In the genomic region with DNA sequence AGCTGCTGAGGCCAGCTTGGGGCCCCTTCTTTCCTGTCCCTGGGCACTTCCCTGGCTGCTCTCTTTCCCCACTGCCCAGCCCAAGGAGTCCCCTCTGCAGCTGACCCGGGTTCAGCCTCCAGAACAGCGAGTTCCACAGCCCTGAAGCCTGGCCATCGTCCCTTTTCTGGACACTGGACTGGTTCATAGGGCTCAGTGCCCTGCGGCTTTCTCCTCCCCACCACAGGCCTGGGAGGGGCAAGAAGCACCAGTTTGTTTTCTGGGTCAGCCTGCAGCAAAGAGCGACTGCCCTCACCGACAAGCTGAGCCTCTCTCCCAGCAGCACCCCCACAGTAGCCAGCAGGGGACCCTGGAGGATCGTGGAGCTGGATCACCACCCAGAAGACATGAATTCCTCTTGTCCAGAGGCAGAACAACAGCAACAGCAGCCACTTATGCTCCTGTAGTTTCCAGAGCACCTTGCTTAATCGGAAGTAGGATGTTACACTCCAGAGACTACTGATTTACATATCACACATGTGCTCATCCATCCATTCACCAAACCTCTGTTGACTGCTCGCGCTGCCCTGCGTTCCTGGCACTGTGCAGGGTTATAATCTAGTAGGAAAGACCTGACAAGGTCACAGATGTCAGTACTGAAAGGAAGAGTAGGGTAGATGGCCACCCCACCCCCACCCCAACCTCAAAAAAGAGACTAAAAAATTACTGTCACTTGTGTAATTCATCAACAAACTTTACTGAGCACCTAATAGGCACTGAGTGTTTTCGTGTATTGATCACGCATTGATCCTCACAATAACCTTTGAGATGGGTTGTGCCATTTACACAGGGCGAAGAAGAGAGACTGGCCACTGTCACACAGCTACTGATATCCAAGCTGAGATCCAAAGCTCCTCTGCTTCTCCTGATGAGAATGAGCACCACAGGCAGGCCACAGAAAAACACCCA, we compare ENCODE assay signal across 9 cellular contexts. TPM values are rescaled to one million over a fixed set of nuclear protein-coding genes. Genes with fewer than 3 reads are reported as not detected.
DNase-seq lines count a peak whose midpoint lies in the region; ATAC-seq and TF ChIP-seq lines count a peak whose summit lies in the region.
"Had no signal": no experiment of that assay in that cellular context is flagged by ENCODE, and none has a peak within 500 bp of the region (broad histone marks: within the 10 kb centered on the region; RNA-seq: fewer than 3 reads in every experiment).

No MANE protein-coding gene starts in this region.

- no peak overlapping the region for H3K4me3 ChIP-seq in cardiac muscle cell

- DNase-seq in T47D (ENCODE audit: low read depth in 1 of 2, low spot score in 1 of 2) (peak; percentile 73 to 90), MCF 10A (ENCODE audit: unreplicated experiment) (no peak), cardiac muscle cell (ENCODE audit: low read depth in 1 of 2, low spot score in 1 of 2) (peak; percentile 24 to 54), progenitor cell of endocrine pancreas (ENCODE audit: low spot score, unreplicated experiment) (no peak), NCI-H2081 treated with DMSO at 0.1 percent for 48 hours (lab: John Stamatoyannopoulos, UW) (no peak)
- no peak for DNase-seq in activated CD8-positive, alpha-beta T cell treated with anti-CD3 and anti-CD28 coated beads, Interleukin-2, amount 10 ng/mL, durations not matched to agents 7 days and 5 days
- DNase-seq in stimulated activated naive CD4-positive, alpha-beta T cell treated with Interleukin-2 at 50 U/mL for 16 hours (lab: John Stamatoyannopoulos, UW): no peak

- H3K4me3 Mint-ChIP-seq in MCF 10A (ENCODE audit: unreplicated experiment) (no peak overlapping the region), progenitor cell of endocrine pancreas (ENCODE audit: low read depth) (peak overlapping the region; percentile 16)
- peak overlapping the region; percentile 75 for H3K4me3 Mint-ChIP-seq in activated CD8-positive, alpha-beta T cell treated with anti-CD3 and anti-CD28 coated beads, Interleukin-2, amount 10 ng/mL, durations not matched to agents 7 days and 5 days

- H3K36me3 ChIP-seq in cardiac muscle cell: no peaks in the 10 kb centered on the region

- no TSS peak for BruUV-seq in MCF 10A (replicated peaks; lab: Mats Ljungman, UMichigan)

- CTCF ChIA-PET in MCF 10A (lab: Yijun Ruan, JAX): interaction anchor here (1.3 kb wide), 1 partner anchor 8 kb away, joined by 5 read pairs; no protein-coding TSS in a partner anchor
- CTCF ChIA-PET in activated CD8-positive, alpha-beta T cell treated with anti-CD3 and anti-CD28 coated beads, Interleukin-2, amount 10 ng/mL, durations not matched to agents 7 days and 5 days (lab: Charles Lee): interaction anchor here (0.7 to 3.3 kb wide), 21 partner anchors 8 to 181 kb away, joined by 3 to 43 read pairs (median 5); partner anchors contain the start of genes BCL9L, CXCR5 and DDX6

- no peaks in the 10 kb centered on the region for H3K27me3 Mint-ChIP-seq in MCF 10A (ENCODE audit: insufficient read depth, unreplicated experiment)
- no peaks in the 10 kb centered on the region for H3K27me3 Mint-ChIP-seq in activated CD8-positive, alpha-beta T cell treated with anti-CD3 and anti-CD28 coated beads, Interleukin-2, amount 10 ng/mL, durations not matched to agents 7 days and 5 days (ENCODE audit: low read depth)
- no peaks in the 10 kb centered on the region for H3K27me3 Mint-ChIP-seq in progenitor cell of endocrine pancreas

- no peaks in the 10 kb centered on the region for H3K9me3 ChIP-seq in cardiac muscle cell (ENCODE audit: low read depth)

- TF ChIP-seq CTCF in MCF 10A (IDR thresholded peaks at IDR 0.05; ENCODE audit: unreplicated experiment): no peak
- TF ChIP-seq CTCF in cardiac muscle cell (IDR thresholded peaks at IDR 0.05; ENCODE audit: low read depth, low read length): peak; percentile 29
- no peak for TF ChIP-seq CTCF in progenitor cell of endocrine pancreas (IDR thresholded peaks at IDR 0.05; ENCODE audit: unreplicated experiment)

- intact Hi-C loops in MCF 10A (cut with micrococcal nuclease): no loop called here

- peaks cover 27% of the 10 kb centered on the region for H3K4me1 ChIP-seq in cardiac muscle cell (ENCODE audit: low read depth)

- POLR2A ChIA-PET in MCF 10A (lab: Yijun Ruan, JAX): interaction anchor here (0.6 to 0.9 kb wide), 3 partner anchors 12 to 70 kb away, joined by 3 to 4 read pairs (median 3); no protein-coding TSS in a partner anchor
- POLR2A ChIA-PET in activated CD8-positive, alpha-beta T cell treated with anti-CD3 and anti-CD28 coated beads, Interleukin-2, amount 10 ng/mL, durations not matched to agents 7 days and 5 days (lab: Charles Lee): interaction anchor here (0.7 to 6.4 kb wide), 28 partner anchors 8 to 867 kb away, joined by 3 to 156 read pairs (median 4); partner anchors contain the start of genes ARCN1, CXCR5 and DDX6

- H3K9me3 Mint-ChIP-seq in MCF 10A (ENCODE audit: unreplicated experiment) (no peaks in the 10 kb centered on the region), progenitor cell of endocrine pancreas (ENCODE audit: low read depth) (no peaks in the 10 kb centered on the region)
- no peaks in the 10 kb centered on the region for H3K9me3 Mint-ChIP-seq in activated CD8-positive, alpha-beta T cell treated with anti-CD3 and anti-CD28 coated beads, Interleukin-2, amount 10 ng/mL, durations not matched to agents 7 days and 5 days (ENCODE audit: insufficient read depth)

- H3K36me3 Mint-ChIP-seq in MCF 10A (ENCODE audit: insufficient read depth, unreplicated experiment) (no peaks in the 10 kb centered on the region), progenitor cell of endocrine pancreas (ENCODE audit: insufficient read depth) (no peaks in the 10 kb centered on the region)
- no peaks in the 10 kb centered on the region for H3K36me3 Mint-ChIP-seq in activated CD8-positive, alpha-beta T cell treated with anti-CD3 and anti-CD28 coated beads, Interleukin-2, amount 10 ng/mL, durations not matched to agents 7 days and 5 days (ENCODE audit: low read depth)

- in situ Hi-C loops in T47D (cut with HindIII; ENCODE audit: low pct_unique_long_range_greater_than_20kb, low sequenced_read_pairs): no loop called here

- no peaks in the 10 kb centered on the region for H3K27me3 ChIP-seq in cardiac muscle cell

- ATAC-seq in HG03175 (IDR thresholded peaks at IDR 0.05; ENCODE audit: unreplicated experiment): peak; percentile 82
- ATAC-seq in activated CD8-positive, alpha-beta T cell treated with anti-CD3 and anti-CD28 coated beads, Interleukin-2, amount 10 ng/mL, durations not matched to agents 7 days and 5 days: peak; percentile 49

- peak overlapping the region; percentile 93 for H3K27ac ChIP-seq in cardiac muscle cell

- H3K4me1 Mint-ChIP-seq in MCF 10A (ENCODE audit: insufficient read depth, unreplicated experiment) (no peaks in the 10 kb centered on the region), progenitor cell of endocrine pancreas (ENCODE audit: low read depth) (peaks cover 17% of the 10 kb centered on the region)
- H3K4me1 Mint-ChIP-seq in activated CD8-positive, alpha-beta T cell treated with anti-CD3 and anti-CD28 coated beads, Interleukin-2, amount 10 ng/mL, durations not matched to agents 7 days and 5 days (ENCODE audit: low read depth): peaks cover 54% of the 10 kb centered on the region

- no peak overlapping the region for H3K27ac Mint-ChIP-seq in MCF 10A (ENCODE audit: low read depth, unreplicated experiment)
- peak overlapping the region; percentile 98 for H3K27ac Mint-ChIP-seq in activated CD8-positive, alpha-beta T cell treated with anti-CD3 and anti-CD28 coated beads, Interleukin-2, amount 10 ng/mL, durations not matched to agents 7 days and 5 days
- peak overlapping the region; percentile 95 for H3K27ac Mint-ChIP-seq in progenitor cell of endocrine pancreas

RNA-seq across cellular contexts. Expression of gene CXCR5, which starts 13.0 kb away (rescaled TPM):
- total RNA-seq in MCF 10A (2022) (not detected in 2 replicates), cardiac muscle cell (not detected in 2 replicates), progenitor cell of endocrine pancreas (not detected in 2 replicates)
- total RNA-seq in activated CD8-positive, alpha-beta T cell treated with anti-CD3 and anti-CD28 coated beads, Interleukin-2, amount 10 ng/mL, durations not matched to agents 7 days and 5 days: under 1 TPM; 0.08 to 0.18 TPM
- not detected in 2 replicates for polyA plus RNA-seq in cardiac muscle cell
- total RNA-seq: endothelial cell of umbilical vein had no signal
- polyA plus RNA-seq: endothelial cell of umbilical vein had no signal

RNA-seq across cellular contexts. Expression of gene BCL9L, which starts 55.1 kb away (rescaled TPM):
- total RNA-seq in MCF 10A (2022): 91.6 and 121 TPM in 2 replicates
- total RNA-seq in activated CD8-positive, alpha-beta T cell treated with anti-CD3 and anti-CD28 coated beads, Interleukin-2, amount 10 ng/mL, durations not matched to agents 7 days and 5 days: 10 to 100 TPM; 70.0 to 70.6 TPM
- 15.9 and 22.9 TPM in 2 replicates for total RNA-seq in cardiac muscle cell
- 10.0 and 11.2 TPM in 2 replicates for polyA plus RNA-seq in cardiac muscle cell
- 26.4 and 30.3 TPM in 2 replicates for total RNA-seq in progenitor cell of endocrine pancreas

Comparison
In these comparisons a context has a peak if more than half of its experiments do, and no peak if none do; other contexts are left out.
1. DNase-seq: peak in T47D (2 of 2) and cardiac muscle cell (2 of 2); none in MCF 10A (single experiment), activated CD8-positive, alpha-beta T cell treated with anti-CD3 and anti-CD28 coated beads, Interleukin-2, amount 10 ng/mL, durations not matched to agents 7 days and 5 days (single experiment), progenitor cell of endocrine pancreas (single experiment), stimulated activated naive CD4-positive, alpha-beta T cell treated with Interleukin-2 at 50 U/mL for 16 hours (single experiment) and NCI-H2081 treated with DMSO at 0.1 percent for 48 hours (single experiment).